1 cellular context compared by ENCODE assay signal in genomic region chr16:68749424-68749823, GRCh38.
TF ChIP-seq lines count a peak whose summit lies in the region.

No MANE protein-coding gene starts in this region.

TF ChIP-seq in HepG2, 621 proteins besides CTCF, POLR2A, EP300 and RAD21 (continued from another document and continues in another):
- TF ChIP-seq, protein P1, sequence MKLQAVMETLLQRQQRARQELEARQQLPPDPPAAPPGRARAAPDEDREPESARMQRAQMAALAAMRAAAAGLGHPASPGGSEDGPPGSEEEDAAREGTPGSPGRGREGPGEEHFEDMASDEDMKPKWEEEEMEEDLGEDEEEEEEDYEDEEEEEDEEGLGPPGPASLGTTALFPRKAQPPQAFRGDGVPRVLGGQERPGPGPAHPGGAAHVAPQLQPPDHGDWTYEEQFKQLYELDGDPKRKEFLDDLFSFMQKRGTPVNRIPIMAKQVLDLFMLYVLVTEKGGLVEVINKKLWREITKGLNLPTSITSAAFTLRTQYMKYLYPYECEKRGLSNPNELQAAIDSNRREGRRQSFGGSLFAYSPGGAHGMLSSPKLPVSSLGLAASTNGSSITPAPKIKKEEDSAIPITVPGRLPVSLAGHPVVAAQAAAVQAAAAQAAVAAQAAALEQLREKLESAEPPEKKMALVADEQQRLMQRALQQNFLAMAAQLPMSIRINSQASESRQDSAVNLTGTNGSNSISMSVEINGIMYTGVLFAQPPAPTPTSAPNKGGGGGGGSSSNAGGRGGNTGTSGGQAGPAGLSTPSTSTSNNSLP (IDR thresholded peaks at IDR 0.05; ENCODE audit: low read depth, low read length): no peak
- no peak for TF ChIP-seq SMARCC2 (IDR thresholded peaks at IDR 0.05)
- no peak for TF ChIP-seq AGO1 (IDR thresholded peaks at IDR 0.05; ENCODE audit: low read depth, low read length, poor library complexity, severe bottlenecking)
- TF ChIP-seq KLF11 (CRISPR knock-in tag; IDR thresholded peaks at IDR 0.05): 0 out of 2 replicates have a peak, but pooled peaks have one; percentile 41
- no peak for TF ChIP-seq ZNF33B (CRISPR knock-in tag; IDR thresholded peaks at IDR 0.05)
- TF ChIP-seq, protein P2, sequence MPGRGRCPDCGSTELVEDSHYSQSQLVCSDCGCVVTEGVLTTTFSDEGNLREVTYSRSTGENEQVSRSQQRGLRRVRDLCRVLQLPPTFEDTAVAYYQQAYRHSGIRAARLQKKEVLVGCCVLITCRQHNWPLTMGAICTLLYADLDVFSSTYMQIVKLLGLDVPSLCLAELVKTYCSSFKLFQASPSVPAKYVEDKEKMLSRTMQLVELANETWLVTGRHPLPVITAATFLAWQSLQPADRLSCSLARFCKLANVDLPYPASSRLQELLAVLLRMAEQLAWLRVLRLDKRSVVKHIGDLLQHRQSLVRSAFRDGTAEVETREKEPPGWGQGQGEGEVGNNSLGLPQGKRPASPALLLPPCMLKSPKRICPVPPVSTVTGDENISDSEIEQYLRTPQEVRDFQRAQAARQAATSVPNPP (CRISPR knock-in tag; IDR thresholded peaks at IDR 0.05): peak; percentile 71; the same call in 1 of the 2 replicates
- no peak for TF ChIP-seq KAT2B (IDR thresholded peaks at IDR 0.05; ENCODE audit: borderline replicate concordance, low read depth, low read length)
- TF ChIP-seq, protein P3, sequence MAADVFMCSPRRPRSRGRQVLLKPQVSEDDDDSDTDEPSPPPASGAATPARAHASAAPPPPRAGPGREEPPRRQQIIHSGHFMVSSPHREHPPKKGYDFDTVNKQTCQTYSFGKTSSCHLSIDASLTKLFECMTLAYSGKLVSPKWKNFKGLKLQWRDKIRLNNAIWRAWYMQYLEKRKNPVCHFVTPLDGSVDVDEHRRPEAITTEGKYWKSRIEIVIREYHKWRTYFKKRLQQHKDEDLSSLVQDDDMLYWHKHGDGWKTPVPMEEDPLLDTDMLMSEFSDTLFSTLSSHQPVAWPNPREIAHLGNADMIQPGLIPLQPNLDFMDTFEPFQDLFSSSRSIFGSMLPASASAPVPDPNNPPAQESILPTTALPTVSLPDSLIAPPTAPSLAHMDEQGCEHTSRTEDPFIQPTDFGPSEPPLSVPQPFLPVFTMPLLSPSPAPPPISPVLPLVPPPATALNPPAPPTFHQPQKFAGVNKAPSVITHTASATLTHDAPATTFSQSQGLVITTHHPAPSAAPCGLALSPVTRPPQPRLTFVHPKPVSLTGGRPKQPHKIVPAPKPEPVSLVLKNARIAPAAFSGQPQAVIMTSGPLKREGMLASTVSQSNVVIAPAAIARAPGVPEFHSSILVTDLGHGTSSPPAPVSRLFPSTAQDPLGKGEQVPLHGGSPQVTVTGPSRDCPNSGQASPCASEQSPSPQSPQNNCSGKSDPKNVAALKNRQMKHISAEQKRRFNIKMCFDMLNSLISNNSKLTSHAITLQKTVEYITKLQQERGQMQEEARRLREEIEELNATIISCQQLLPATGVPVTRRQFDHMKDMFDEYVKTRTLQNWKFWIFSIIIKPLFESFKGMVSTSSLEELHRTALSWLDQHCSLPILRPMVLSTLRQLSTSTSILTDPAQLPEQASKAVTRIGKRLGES (CRISPR knock-in tag; IDR thresholded peaks at IDR 0.05; ENCODE audit: borderline replicate concordance): no peak
- TF ChIP-seq CEBPG (CRISPR knock-in tag; IDR thresholded peaks at IDR 0.05): peak; percentile 60
- TF ChIP-seq TMF1 (CRISPR knock-in tag; IDR thresholded peaks at IDR 0.05; ENCODE audit: low read depth): no peak
- TF ChIP-seq XBP1 (CRISPR knock-in tag; IDR thresholded peaks at IDR 0.05): no peak
- peak; percentile 7; the same call in 1 of the 2 replicates for TF ChIP-seq HNF4G (IDR thresholded peaks at IDR 0.05; ENCODE audit: borderline replicate concordance, low read depth, low read length)
- TF ChIP-seq HNF4G (CRISPR knock-in tag; IDR thresholded peaks at IDR 0.05; ENCODE audit: borderline replicate concordance, low read depth): peak; percentile 43; the same call in 1 of the 2 replicates
- TF ChIP-seq ZNF142 (CRISPR knock-in tag; IDR thresholded peaks at IDR 0.05): no peak
- TF ChIP-seq TBL1XR1 (IDR thresholded peaks at IDR 0.05; ENCODE audit: borderline replicate concordance, low read length, partially characterized antibody): peak; percentile 15
- TF ChIP-seq RBM39 (IDR thresholded peaks at IDR 0.05; ENCODE audit: low read depth, low read length, poor library complexity, severe bottlenecking): no peak
- TF ChIP-seq HMGXB3 (CRISPR knock-in tag; IDR thresholded peaks at IDR 0.05; ENCODE audit: borderline replicate concordance): no peak
- no peak for TF ChIP-seq ZEB1 (IDR thresholded peaks at IDR 0.05; ENCODE audit: insufficient replicate concordance, low read depth)
- TF ChIP-seq CENPBD1 (CRISPR knock-in tag; IDR thresholded peaks at IDR 0.05; ENCODE audit: borderline replicate concordance, low read depth): no peak
- TF ChIP-seq ZBTB20 (CRISPR knock-in tag; IDR thresholded peaks at IDR 0.05; ENCODE audit: borderline replicate concordance, low read depth): no peak
- TF ChIP-seq ZBTB25 (CRISPR knock-in tag; IDR thresholded peaks at IDR 0.05): 0 out of 2 replicates have a peak, but pooled peaks have one; percentile 28
- peak; percentile 41; the same call in 1 of the 2 replicates for TF ChIP-seq CREM (IDR thresholded peaks at IDR 0.05)
- TF ChIP-seq CREM (CRISPR knock-in tag; IDR thresholded peaks at IDR 0.05): no peak
- TF ChIP-seq RFX5 (IDR thresholded peaks at IDR 0.05; ENCODE audit: low read depth, low read length): no peak
- TF ChIP-seq ZNF891 (CRISPR knock-in tag; IDR thresholded peaks at IDR 0.05): no peak
- TF ChIP-seq, protein P4, sequence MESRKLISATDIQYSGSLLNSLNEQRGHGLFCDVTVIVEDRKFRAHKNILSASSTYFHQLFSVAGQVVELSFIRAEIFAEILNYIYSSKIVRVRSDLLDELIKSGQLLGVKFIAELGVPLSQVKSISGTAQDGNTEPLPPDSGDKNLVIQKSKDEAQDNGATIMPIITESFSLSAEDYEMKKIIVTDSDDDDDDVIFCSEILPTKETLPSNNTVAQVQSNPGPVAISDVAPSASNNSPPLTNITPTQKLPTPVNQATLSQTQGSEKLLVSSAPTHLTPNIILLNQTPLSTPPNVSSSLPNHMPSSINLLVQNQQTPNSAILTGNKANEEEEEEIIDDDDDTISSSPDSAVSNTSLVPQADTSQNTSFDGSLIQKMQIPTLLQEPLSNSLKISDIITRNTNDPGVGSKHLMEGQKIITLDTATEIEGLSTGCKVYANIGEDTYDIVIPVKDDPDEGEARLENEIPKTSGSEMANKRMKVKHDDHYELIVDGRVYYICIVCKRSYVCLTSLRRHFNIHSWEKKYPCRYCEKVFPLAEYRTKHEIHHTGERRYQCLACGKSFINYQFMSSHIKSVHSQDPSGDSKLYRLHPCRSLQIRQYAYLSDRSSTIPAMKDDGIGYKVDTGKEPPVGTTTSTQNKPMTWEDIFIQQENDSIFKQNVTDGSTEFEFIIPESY (CRISPR knock-in tag; IDR thresholded peaks at IDR 0.05): peak; percentile 20; the same call in 1 of the 2 replicates
- TF ChIP-seq HOXA3 (CRISPR knock-in tag; IDR thresholded peaks at IDR 0.05): peak; percentile 29; the same call in 1 of the 2 replicates
- peak; percentile 76 for TF ChIP-seq ISL2 (CRISPR knock-in tag; IDR thresholded peaks at IDR 0.05)
- no peak for TF ChIP-seq MXI1 (IDR thresholded peaks at IDR 0.05; ENCODE audit: borderline replicate concordance, low read depth, low read length)
- TF ChIP-seq ZNF558 (CRISPR knock-in tag; IDR thresholded peaks at IDR 0.05; ENCODE audit: borderline replicate concordance): no peak
- no peak for TF ChIP-seq TRIM24 (CRISPR knock-in tag; IDR thresholded peaks at IDR 0.05)
- no peak for TF ChIP-seq RELA (CRISPR knock-in tag; IDR thresholded peaks at IDR 0.05)
- no peak for TF ChIP-seq HNRNPK (IDR thresholded peaks at IDR 0.05; ENCODE audit: low read depth, low read length, poor library complexity, severe bottlenecking)
- TF ChIP-seq, protein P5, sequence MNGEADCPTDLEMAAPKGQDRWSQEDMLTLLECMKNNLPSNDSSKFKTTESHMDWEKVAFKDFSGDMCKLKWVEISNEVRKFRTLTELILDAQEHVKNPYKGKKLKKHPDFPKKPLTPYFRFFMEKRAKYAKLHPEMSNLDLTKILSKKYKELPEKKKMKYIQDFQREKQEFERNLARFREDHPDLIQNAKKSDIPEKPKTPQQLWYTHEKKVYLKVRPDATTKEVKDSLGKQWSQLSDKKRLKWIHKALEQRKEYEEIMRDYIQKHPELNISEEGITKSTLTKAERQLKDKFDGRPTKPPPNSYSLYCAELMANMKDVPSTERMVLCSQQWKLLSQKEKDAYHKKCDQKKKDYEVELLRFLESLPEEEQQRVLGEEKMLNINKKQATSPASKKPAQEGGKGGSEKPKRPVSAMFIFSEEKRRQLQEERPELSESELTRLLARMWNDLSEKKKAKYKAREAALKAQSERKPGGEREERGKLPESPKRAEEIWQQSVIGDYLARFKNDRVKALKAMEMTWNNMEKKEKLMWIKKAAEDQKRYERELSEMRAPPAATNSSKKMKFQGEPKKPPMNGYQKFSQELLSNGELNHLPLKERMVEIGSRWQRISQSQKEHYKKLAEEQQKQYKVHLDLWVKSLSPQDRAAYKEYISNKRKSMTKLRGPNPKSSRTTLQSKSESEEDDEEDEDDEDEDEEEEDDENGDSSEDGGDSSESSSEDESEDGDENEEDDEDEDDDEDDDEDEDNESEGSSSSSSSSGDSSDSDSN (CRISPR knock-in tag; IDR thresholded peaks at IDR 0.05): 0 out of 2 replicates have a peak, but pooled peaks have one; percentile 18
- no peak for TF ChIP-seq ZNF260 (CRISPR knock-in tag; IDR thresholded peaks at IDR 0.05; ENCODE audit: borderline replicate concordance, low read depth)
- no peak for TF ChIP-seq ZNF674 (CRISPR knock-in tag; IDR thresholded peaks at IDR 0.05; ENCODE audit: low read depth)
